ENCODE assay signal across 1 cellular context in the genomic region with DNA sequence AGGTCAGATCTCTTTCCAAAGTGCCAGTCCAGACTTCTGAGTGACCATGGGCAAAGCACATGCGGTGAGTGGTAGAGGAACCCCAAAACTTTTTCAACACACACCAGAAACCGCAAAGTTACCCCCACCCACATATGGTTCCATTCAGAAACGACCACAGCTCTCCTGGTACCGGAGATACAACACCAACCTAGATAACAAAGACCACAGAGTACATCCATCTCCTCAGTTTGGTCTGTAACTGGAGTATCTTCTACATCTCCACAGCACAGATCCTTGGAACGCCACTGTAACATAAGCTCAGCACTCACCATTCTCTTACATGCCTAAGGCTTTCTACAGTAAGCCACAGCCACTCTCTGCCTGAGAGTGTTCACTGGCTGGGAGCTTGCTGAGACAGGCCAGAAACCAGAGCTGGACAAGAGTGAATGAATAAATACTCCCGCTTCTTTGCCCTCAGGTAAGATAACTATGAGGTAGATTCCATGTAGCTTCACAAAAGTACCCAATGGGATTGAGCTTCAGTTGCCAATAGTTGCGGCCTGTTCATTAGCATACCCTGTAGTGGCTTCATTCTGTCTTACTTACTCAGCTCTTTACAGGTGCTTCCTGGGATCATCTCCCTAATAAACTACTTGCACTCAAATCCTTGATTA.
A peak's percentile ranks its signal among the peaks of the same experiment; 100 is the strongest.
TF ChIP-seq lines count a peak whose summit lies in the region.

No MANE protein-coding gene starts in this region.

TF ChIP-seq in K562, 482 proteins besides CTCF, POLR2A, EP300 and RAD21 (continued from another document and continues in another):
- TF ChIP-seq ZFP1 (CRISPR knock-in tag; IDR thresholded peaks at IDR 0.05) (no peak), PHB2 (IDR thresholded peaks at IDR 0.05; ENCODE audit: low read depth) (no peak), RHOXF2B (CRISPR knock-in tag; conservative IDR thresholded peaks at IDR 0.05) (0 out of 2 replicates have a peak, but pooled peaks have one; percentile 24), SMAD4 (CRISPR knock-in tag; conservative IDR thresholded peaks at IDR 0.05) (peak; percentile 66; the same call in 1 of the 2 replicates), HCFC1 (IDR thresholded peaks at IDR 0.05; ENCODE audit: low read depth, low read length) (no peak), ZEB2 (IDR thresholded peaks at IDR 0.05) (peak; percentile 60; the same call in 1 of the 2 replicates), ZNF184 (CRISPR knock-in tag; IDR thresholded peaks at IDR 0.05) (no peak), ZNF586 (CRISPR knock-in tag; conservative IDR thresholded peaks at IDR 0.05) (no peak), NR2C2 (CRISPR knock-in tag; IDR thresholded peaks at IDR 0.05) (0 out of 2 replicates have a peak, but pooled peaks have one; percentile 22), NR2C2 (tag; IDR thresholded peaks at IDR 0.05) (no peak), CREB3L1 (IDR thresholded peaks at IDR 0.05; ENCODE audit: borderline replicate concordance, low read depth) (no peak), HDAC2 (IDR thresholded peaks at IDR 0.05) (peak; percentile 83; the same call in 1 of the 2 replicates), SOX6 (IDR thresholded peaks at IDR 0.05) (peak; percentile 80), ELF1 (tag; IDR thresholded peaks at IDR 0.05) (no peak), ZNF551 (CRISPR knock-in tag; IDR thresholded peaks at IDR 0.05) (no peak), GTF2A2 (tag; IDR thresholded peaks at IDR 0.05) (no peak), EP400 (IDR thresholded peaks at IDR 0.05) (no peak), PCBP1 (IDR thresholded peaks at IDR 0.05; ENCODE audit: low read depth, low read length, poor library complexity, severe bottlenecking) (no peak), GATAD2A (IDR thresholded peaks at IDR 0.05) (0 out of 2 replicates have a peak, but pooled peaks have one; percentile 18), ZBTB8A (IDR thresholded peaks at IDR 0.05; ENCODE audit: partially characterized antibody) (no peak), ZNF239 (CRISPR knock-in tag; IDR thresholded peaks at IDR 0.05) (no peak), NRF1 (conservative IDR thresholded peaks at IDR 0.05 in 1 of 2, IDR thresholded peaks at IDR 0.05 in 1 of 2) (0 out of 4 replicates have a peak, but pooled peaks of 1 of the 2 experiments have one; percentile 3), ZNF23 (CRISPR knock-in tag; IDR thresholded peaks at IDR 0.05) (0 out of 2 replicates have a peak, but pooled peaks have one; percentile 33), ZNF639 (CRISPR knock-in tag; conservative IDR thresholded peaks at IDR 0.05 in 1 of 2, IDR thresholded peaks at IDR 0.05 in 1 of 2) (0 out of 4 replicates have a peak, but pooled peaks of 1 of the 2 experiments have one; percentile 48), HDAC3 (IDR thresholded peaks at IDR 0.05; ENCODE audit: borderline replicate concordance, partially characterized antibody) (peak; percentile 70), KDM1A (IDR thresholded peaks at IDR 0.05) (peak; percentile 73 to 81), CBFA2T3 (IDR thresholded peaks at IDR 0.05) (peak; percentile 93), NONO (IDR thresholded peaks at IDR 0.05; ENCODE audit: low read depth in 2 of 2, low read length in 1 of 2) (0 out of 4 replicates have a peak, but pooled peaks of 1 of the 2 experiments have one; percentile 26), TEAD1 (CRISPR knock-in tag; IDR thresholded peaks at IDR 0.05) (peak; percentile 34 to 68; a peak in 2 of 4 replicates), NR1H2 (CRISPR knock-in tag; IDR thresholded peaks at IDR 0.05) (no peak), SMAD1 (IDR thresholded peaks at IDR 0.05; ENCODE audit: low read depth, low read length, partially characterized antibody) (no peak), MTA2 (IDR thresholded peaks at IDR 0.05; ENCODE audit: low read depth) (peak; percentile 80), SIN3A (IDR thresholded peaks at IDR 0.05; ENCODE audit: borderline replicate concordance in 2 of 2, control insufficient read depth in 1 of 2, low read depth in 2 of 2, low read length in 2 of 2) (no peak), SMARCA4 (IDR thresholded peaks at IDR 0.05) (peak; percentile 93), MAZ (CRISPR knock-in tag; conservative IDR thresholded peaks at IDR 0.05 in 1 of 2, IDR thresholded peaks at IDR 0.05 in 1 of 2) (peak; percentile 69 to 74), SRF (CRISPR knock-in tag; IDR thresholded peaks at IDR 0.05) (peak in 1 of 2 experiments; percentile 35; a peak in 1 of 4 replicates), ARID1B (IDR thresholded peaks at IDR 0.05) (peak; percentile 95), ZNF140 (CRISPR knock-in tag; IDR thresholded peaks at IDR 0.05) (no peak), CC2D1A (IDR thresholded peaks at IDR 0.05) (peak; percentile 60; the same call in 1 of the 2 replicates), FOXM1 (IDR thresholded peaks at IDR 0.05; ENCODE audit: low read depth) (peak; percentile 56; the same call in 1 of the 2 replicates), FOXM1 (CRISPR knock-in tag; IDR thresholded peaks at IDR 0.05; ENCODE audit: low read depth) (no peak), MEIS2 (IDR thresholded peaks at IDR 0.05; ENCODE audit: partially characterized antibody) (peak; percentile 48), MAFK (IDR thresholded peaks at IDR 0.05; ENCODE audit: low read length) (no peak), XRCC4 (IDR thresholded peaks at IDR 0.05; ENCODE audit: extremely low read depth, insufficient read depth, insufficient read length) (no peak), SPI1 (IDR thresholded peaks at IDR 0.05; ENCODE audit: borderline replicate concordance, low read depth, low read length) (0 out of 2 replicates have a peak, but pooled peaks have one; percentile 4), CBFB (CRISPR knock-in tag; IDR thresholded peaks at IDR 0.05) (peak; percentile 31; the same call in 1 of the 2 replicates), FOXA3 (CRISPR knock-in tag; conservative IDR thresholded peaks at IDR 0.05 in 1 of 2, IDR thresholded peaks at IDR 0.05 in 1 of 2) (0 out of 4 replicates have a peak, but pooled peaks of 1 of the 2 experiments have one; percentile 7), NR3C1 (CRISPR knock-in tag; IDR thresholded peaks at IDR 0.05) (no peak), THRB (CRISPR knock-in tag; conservative IDR thresholded peaks at IDR 0.05) (0 out of 2 replicates have a peak, but pooled peaks have one; percentile 24), ZNF583 (CRISPR knock-in tag; IDR thresholded peaks at IDR 0.05) (0 out of 2 replicates have a peak, but pooled peaks have one; percentile 14), ZBTB17 (CRISPR knock-in tag; IDR thresholded peaks at IDR 0.05) (0 out of 2 replicates have a peak, but pooled peaks have one; percentile 49), BACH1 (tag; IDR thresholded peaks at IDR 0.05) (peak; percentile 34; the same call in 1 of the 2 replicates), ATF4 (CRISPR knock-in tag; IDR thresholded peaks at IDR 0.05) (peak; percentile 8; the same call in 1 of the 2 replicates), SP1 (CRISPR knock-in tag; IDR thresholded peaks at IDR 0.05) (0 out of 2 replicates have a peak, but pooled peaks have one; percentile 26), TEAD4 (IDR thresholded peaks at IDR 0.05; ENCODE audit: low read length) (peak; percentile 97), TEAD4 (CRISPR knock-in tag; IDR thresholded peaks at IDR 0.05; ENCODE audit: borderline replicate concordance) (no peak), LEF1 (IDR thresholded peaks at IDR 0.05) (peak; percentile 73; the same call in 1 of the 2 replicates)
- TF ChIP-seq, protein P1, sequence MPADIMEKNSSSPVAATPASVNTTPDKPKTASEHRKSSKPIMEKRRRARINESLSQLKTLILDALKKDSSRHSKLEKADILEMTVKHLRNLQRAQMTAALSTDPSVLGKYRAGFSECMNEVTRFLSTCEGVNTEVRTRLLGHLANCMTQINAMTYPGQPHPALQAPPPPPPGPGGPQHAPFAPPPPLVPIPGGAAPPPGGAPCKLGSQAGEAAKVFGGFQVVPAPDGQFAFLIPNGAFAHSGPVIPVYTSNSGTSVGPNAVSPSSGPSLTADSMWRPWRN (IDR thresholded peaks at IDR 0.05; ENCODE audit: low read depth) = peak; percentile 83
- TF ChIP-seq, protein P2, sequence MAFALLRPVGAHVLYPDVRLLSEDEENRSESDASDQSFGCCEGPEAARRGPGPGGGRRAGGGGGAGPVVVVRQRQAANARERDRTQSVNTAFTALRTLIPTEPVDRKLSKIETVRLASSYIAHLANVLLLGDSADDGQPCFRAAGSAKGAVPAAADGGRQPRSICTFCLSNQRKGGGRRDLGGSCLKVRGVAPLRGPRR (CRISPR knock-in tag; IDR thresholded peaks at IDR 0.05) = 0 out of 2 replicates have a peak, but pooled peaks have one; percentile 24
- TF ChIP-seq, protein P3, sequence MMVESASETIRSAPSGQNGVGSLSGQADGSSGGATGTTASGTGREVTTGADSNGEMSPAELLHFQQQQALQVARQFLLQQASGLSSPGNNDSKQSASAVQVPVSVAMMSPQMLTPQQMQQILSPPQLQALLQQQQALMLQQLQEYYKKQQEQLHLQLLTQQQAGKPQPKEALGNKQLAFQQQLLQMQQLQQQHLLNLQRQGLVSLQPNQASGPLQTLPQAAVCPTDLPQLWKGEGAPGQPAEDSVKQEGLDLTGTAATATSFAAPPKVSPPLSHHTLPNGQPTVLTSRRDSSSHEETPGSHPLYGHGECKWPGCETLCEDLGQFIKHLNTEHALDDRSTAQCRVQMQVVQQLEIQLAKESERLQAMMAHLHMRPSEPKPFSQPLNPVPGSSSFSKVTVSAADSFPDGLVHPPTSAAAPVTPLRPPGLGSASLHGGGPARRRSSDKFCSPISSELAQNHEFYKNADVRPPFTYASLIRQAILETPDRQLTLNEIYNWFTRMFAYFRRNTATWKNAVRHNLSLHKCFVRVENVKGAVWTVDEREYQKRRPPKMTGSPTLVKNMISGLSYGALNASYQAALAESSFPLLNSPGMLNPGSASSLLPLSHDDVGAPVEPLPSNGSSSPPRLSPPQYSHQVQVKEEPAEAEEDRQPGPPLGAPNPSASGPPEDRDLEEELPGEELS (CRISPR knock-in tag; IDR thresholded peaks at IDR 0.05; ENCODE audit: borderline replicate concordance) = no peak
- TF ChIP-seq, protein P4, sequence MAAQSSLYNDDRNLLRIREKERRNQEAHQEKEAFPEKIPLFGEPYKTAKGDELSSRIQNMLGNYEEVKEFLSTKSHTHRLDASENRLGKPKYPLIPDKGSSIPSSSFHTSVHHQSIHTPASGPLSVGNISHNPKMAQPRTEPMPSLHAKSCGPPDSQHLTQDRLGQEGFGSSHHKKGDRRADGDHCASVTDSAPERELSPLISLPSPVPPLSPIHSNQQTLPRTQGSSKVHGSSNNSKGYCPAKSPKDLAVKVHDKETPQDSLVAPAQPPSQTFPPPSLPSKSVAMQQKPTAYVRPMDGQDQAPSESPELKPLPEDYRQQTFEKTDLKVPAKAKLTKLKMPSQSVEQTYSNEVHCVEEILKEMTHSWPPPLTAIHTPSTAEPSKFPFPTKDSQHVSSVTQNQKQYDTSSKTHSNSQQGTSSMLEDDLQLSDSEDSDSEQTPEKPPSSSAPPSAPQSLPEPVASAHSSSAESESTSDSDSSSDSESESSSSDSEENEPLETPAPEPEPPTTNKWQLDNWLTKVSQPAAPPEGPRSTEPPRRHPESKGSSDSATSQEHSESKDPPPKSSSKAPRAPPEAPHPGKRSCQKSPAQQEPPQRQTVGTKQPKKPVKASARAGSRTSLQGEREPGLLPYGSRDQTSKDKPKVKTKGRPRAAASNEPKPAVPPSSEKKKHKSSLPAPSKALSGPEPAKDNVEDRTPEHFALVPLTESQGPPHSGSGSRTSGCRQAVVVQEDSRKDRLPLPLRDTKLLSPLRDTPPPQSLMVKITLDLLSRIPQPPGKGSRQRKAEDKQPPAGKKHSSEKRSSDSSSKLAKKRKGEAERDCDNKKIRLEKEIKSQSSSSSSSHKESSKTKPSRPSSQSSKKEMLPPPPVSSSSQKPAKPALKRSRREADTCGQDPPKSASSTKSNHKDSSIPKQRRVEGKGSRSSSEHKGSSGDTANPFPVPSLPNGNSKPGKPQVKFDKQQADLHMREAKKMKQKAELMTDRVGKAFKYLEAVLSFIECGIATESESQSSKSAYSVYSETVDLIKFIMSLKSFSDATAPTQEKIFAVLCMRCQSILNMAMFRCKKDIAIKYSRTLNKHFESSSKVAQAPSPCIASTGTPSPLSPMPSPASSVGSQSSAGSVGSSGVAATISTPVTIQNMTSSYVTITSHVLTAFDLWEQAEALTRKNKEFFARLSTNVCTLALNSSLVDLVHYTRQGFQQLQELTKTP (IDR thresholded peaks at IDR 0.05; ENCODE audit: low read depth in 1 of 2, partially characterized antibody in 2 of 2) = peak in 1 of 2 experiments; percentile 43
